ENCODE assay signal across 38 cellular contexts in genomic region chr16:20320178-20320577, GRCh38. TPM values are rescaled to one million over a fixed set of nuclear protein-coding genes. Genes with fewer than 3 reads are reported as not detected.
"Had no signal": no experiment of that assay in that cellular context is flagged by ENCODE, and none has a peak within 500 bp of the region (broad histone marks: within the 10 kb centered on the region; RNA-seq: fewer than 3 reads in every experiment).

No MANE protein-coding gene starts in this region.

- H3K9me3 ChIP-seq: adrenal gland, ascending aorta, breast epithelium had no signal

- DNase-seq: activated effector memory CD4-positive, alpha-beta T cell treated with anti-CD3 and anti-CD28 coated beads, Interleukin-2, amount 50 U/mL, for 16 hours; activated effector memory CD4-positive, alpha-beta T cell treated with Interleukin-2 at 50 U/mL for 16 hours; activated gamma-delta T cell; activated gamma-delta T cell treated with Interleukin-2 at 50 U/mL for 16 hours; activated naive CD4-positive, alpha-beta T cell; activated naive CD4-positive, alpha-beta T cell treated with anti-CD3 and anti-CD28 coated beads for 36 hours; activated naive CD4-positive, alpha-beta T cell treated with anti-CD3 and anti-CD28 coated beads, Interleukin-2, amount 10 ng/mL, durations not matched to agents 7 days and 5 days; activated naive CD4-positive, alpha-beta T cell treated with anti-CD3 and anti-CD28 coated beads, Interleukin-2, amount 50 U/mL, for 16 hours; activated naive CD4-positive, alpha-beta T cell treated with Interleukin-2 at 50 U/mL for 16 hours; activated naive CD8-positive, alpha-beta T cell treated with anti-CD3 and anti-CD28 coated beads for 36 hours; activated naive CD8-positive, alpha-beta T cell treated with anti-CD3 and anti-CD28 coated beads, Interleukin-2, amount 10 ng/mL, durations not matched to agents 7 days and 5 days; activated naive CD8-positive, alpha-beta T cell treated with anti-CD3 and anti-CD28 coated beads, Interleukin-2, amount 50 U/mL, for 24 hours; activated T-cell treated with anti-CD3 and anti-CD28 coated beads for 4 hours; activated T-cell treated with anti-CD3 and anti-CD28 coated beads, Interleukin-2, amount 50 U/mL, for 1 hour; activated T-cell treated with anti-CD3 and anti-CD28 coated beads, Interleukin-2, amount 50 U/mL, for 24 hours; activated T-cell treated with anti-CD3 and anti-CD28 coated beads, Interleukin-2, amount 50 U/mL, for 4 hours; activated T-cell treated with anti-CD3 and anti-CD28 coated beads, Interleukin-2, amount 50 U/mL, for 48 hours; activated T-cell treated with anti-CD3 and anti-CD28 coated beads, Interleukin-2, amount 50 U/mL, for 72 hours; adrenal gland; amniotic stem cell; amygdala; anterior cingulate cortex; aorta; brain microvascular endothelial cell; caudate nucleus; central memory CD4-positive, alpha-beta T cell; cerebellar nuclear complex had no signal

- ATAC-seq: activated naive CD4-positive, alpha-beta T cell treated with anti-CD3 and anti-CD28 coated beads, Interleukin-2, amount 50 U/mL, for 72 hours; activated naive CD8-positive, alpha-beta T cell treated with anti-CD3 and anti-CD28 coated beads, Interleukin-2, amount 50 U/mL, for 24 hours; activated T-cell treated with anti-CD3 and anti-CD28 coated beads, Interleukin-2, amount 50 U/mL, for 4 hours; activated T-cell treated with anti-CD3 and anti-CD28 coated beads, Interleukin-2, amount 50 U/mL, for 72 hours; activated T-helper 17 cell treated with anti-CD3 and anti-CD28 coated beads, Interleukin-2, amount 50 U/mL, for 72 hours had no signal

- H3K27me3 ChIP-seq: ascending aorta, brain microvascular endothelial cell had no signal

- H3K27ac ChIP-seq: adrenal gland, ascending aorta, brain microvascular endothelial cell, breast epithelium, cardiac muscle cell had no signal

- H3K36me3 ChIP-seq: adrenal gland, ascending aorta, brain microvascular endothelial cell, breast epithelium, cardiac muscle cell had no signal

- H3K4me3 ChIP-seq: adrenal gland, ascending aorta, breast epithelium, cardiac muscle cell had no signal

- FAIRE-seq: astrocyte had no signal

- H3K4me1 ChIP-seq: adrenal gland, ascending aorta, breast epithelium had no signal

RNA-seq across cellular contexts. Expression of gene GP2, which starts 7.1 kb away (rescaled TPM):
- total RNA-seq: activated naive CD4-positive, alpha-beta T cell treated with anti-CD3 and anti-CD28 coated beads for 36 hours; activated naive CD4-positive, alpha-beta T cell treated with anti-CD3 and anti-CD28 coated beads, Interleukin-2, amount 50 U/mL, for 72 hours; activated naive CD8-positive, alpha-beta T cell treated with anti-CD3 and anti-CD28 coated beads for 36 hours; activated naive CD8-positive, alpha-beta T cell treated with anti-CD3 and anti-CD28 coated beads, Interleukin-2, amount 10 ng/mL, durations not matched to agents 7 days and 5 days; activated T-cell treated with anti-CD3 and anti-CD28 coated beads, Interleukin-2, amount 50 U/mL, for 72 hours; activated T-helper 1 cell treated with anti-CD3 and anti-CD28 coated beads, Interleukin-12 subunit alpha, Interleukin-12 subunit beta, Interleukin-2, Interleukin-4 antibody, amounts not matched to agents 30 ng/mL and 10 ng/mL and 1 ng/mL, durations not matched to agents 14 hours and 24 hours and 36 hours; activated T-helper 17 cell treated with anti-CD3 and anti-CD28 coated beads, Interleukin-2, amount 50 U/mL, for 72 hours; activated T-helper 2 cell treated with anti-CD3 and anti-CD28 coated beads, Interferon-gamma antibody, Interleukin-2, Interleukin-4, amounts not matched to agents 10 μg/mL and 5 μg/mL and 100 μg/mL, durations not matched to agents 14 hours and 24 hours and 36 hours; astrocyte; cardiac muscle cell; cardiac septum; cerebellum; chondrocyte had no signal
- polyA plus RNA-seq: cardiac muscle cell had no signal

RNA-seq across cellular contexts. Expression of gene UMOD, which starts 32.3 kb away (rescaled TPM):
- total RNA-seq: activated naive CD4-positive, alpha-beta T cell treated with anti-CD3 and anti-CD28 coated beads for 36 hours; activated naive CD4-positive, alpha-beta T cell treated with anti-CD3 and anti-CD28 coated beads, Interleukin-2, amount 50 U/mL, for 72 hours; activated naive CD8-positive, alpha-beta T cell treated with anti-CD3 and anti-CD28 coated beads for 36 hours; activated naive CD8-positive, alpha-beta T cell treated with anti-CD3 and anti-CD28 coated beads, Interleukin-2, amount 10 ng/mL, durations not matched to agents 7 days and 5 days; activated T-cell treated with anti-CD3 and anti-CD28 coated beads, Interleukin-2, amount 50 U/mL, for 4 hours; activated T-cell treated with anti-CD3 and anti-CD28 coated beads, Interleukin-2, amount 50 U/mL, for 72 hours; activated T-helper 1 cell treated with anti-CD3 and anti-CD28 coated beads, Interleukin-12 subunit alpha, Interleukin-12 subunit beta, Interleukin-2, Interleukin-4 antibody, amounts not matched to agents 30 ng/mL and 10 ng/mL and 1 ng/mL, durations not matched to agents 14 hours and 24 hours and 36 hours; activated T-helper 17 cell treated with anti-CD3 and anti-CD28 coated beads, Interleukin-2, amount 50 U/mL, for 72 hours; activated T-helper 2 cell treated with anti-CD3 and anti-CD28 coated beads, Interferon-gamma antibody, Interleukin-2, Interleukin-4, amounts not matched to agents 10 μg/mL and 5 μg/mL and 100 μg/mL, durations not matched to agents 14 hours and 24 hours and 36 hours; adrenal gland; aorta; ascending aorta; astrocyte; breast epithelium; cardiac muscle cell; cardiac septum; cerebellum; chondrocyte had no signal
- polyA plus RNA-seq: adrenal gland, aorta, cardiac muscle cell had no signal
